ENCODE assay signal across 11 cellular contexts in the genomic region with DNA sequence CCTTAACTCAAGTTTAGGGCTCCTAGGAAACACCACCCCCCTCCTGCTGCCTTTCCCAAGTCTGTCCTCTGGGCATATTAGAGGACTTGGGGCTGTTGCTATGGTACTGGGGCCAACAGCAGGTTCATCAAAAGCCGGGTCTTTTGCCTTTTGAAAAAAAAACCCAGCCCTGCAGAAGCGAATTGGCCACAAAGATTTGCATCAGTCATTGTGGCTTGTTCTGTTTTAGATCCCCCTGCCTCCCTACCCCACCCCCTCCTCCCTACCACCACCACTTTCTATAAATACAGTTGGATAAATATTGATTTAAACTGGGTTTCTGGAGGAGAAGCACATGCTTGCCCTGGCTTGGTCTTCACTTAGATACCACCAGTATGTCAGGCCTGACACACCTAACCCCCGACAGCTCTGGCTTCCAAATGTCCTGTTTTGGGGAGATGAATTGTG. TPM values are rescaled to one million over a fixed set of nuclear protein-coding genes. Genes with fewer than 3 reads are reported as not detected.
DNase-seq lines count a peak whose midpoint lies in the region; ATAC-seq, FAIRE-seq and TF ChIP-seq lines count a peak whose summit lies in the region.
"Had no signal": no experiment of that assay in that cellular context is flagged by ENCODE, and none has a peak within 500 bp of the region (broad histone marks: within the 10 kb centered on the region; RNA-seq: fewer than 3 reads in every experiment).

No MANE protein-coding gene starts in this region.

- in situ Hi-C loops in KBM-7 (cut with MboI; ENCODE audit: low pct_unique_long_range_greater_than_20kb, low sequenced_read_pairs), result no loop called here

- H3K36me3 ChIP-seq in body of pancreas (replicated peaks in 1 of 2; ENCODE audit: insufficient read depth in 1 of 2, low read depth in 2 of 2), result no peaks in the 10 kb centered on the region
- H3K36me3 ChIP-seq: tibial nerve had no signal

- intact Hi-C loops in body of pancreas (cut with DNase I), result no loop called here

- CTCF ChIA-PET in AG04450 (lab: Charles Lee), result interaction anchor here (0.7 kb wide), 1 partner anchor 65 kb away, joined by 3 read pairs; no protein-coding TSS in a partner anchor

- H3K4me3 ChIP-seq in AG04450 (ENCODE audit: low read depth, low read length), result no peak overlapping the region
- no peak overlapping the region for H3K4me3 ChIP-seq in body of pancreas
- H3K4me3 ChIP-seq: tibial nerve had no signal

- H3K27ac ChIP-seq in AG04450 (ENCODE audit: low read depth, low read length) (no peak overlapping the region), body of pancreas (peak overlapping the region in 3 of 4 donors; percentile 57 to 66 (median 58))

- POLR2A ChIA-PET in AG04450 (lab: Yijun Ruan, JAX), result interaction anchor here (0.7 kb wide), 1 partner anchor 167 kb away, joined by 5 read pairs; no protein-coding TSS in a partner anchor

- WGBS in body of pancreas, 2 donors, result 17 to 44% methylated on average over 3 of the region's 3 CpGs

- peaks cover 64% of the 10 kb centered on the region for H3K4me1 ChIP-seq in body of pancreas

- DNase-seq in AG04450 (ENCODE audit: low read depth, low spot score), result peak; percentile 23
- no peak for DNase-seq in GM18507 (ENCODE audit: extremely low spot score, insufficient read length, low read depth)
- DNase-seq in KBM-7, result peak; percentile 68
- DNase-seq in body of pancreas, result peak in 3 of 4 donors; percentile 39 to 59 (median 40)
- DNase-seq in stimulated activated CD4-positive, alpha-beta T cell treated with anti-CD3 and anti-CD28 coated beads, Interleukin-2, amount 100 ng/mL, for 24 hours, result no peak
- DNase-seq in NK-92 (lab: John Stamatoyannopoulos, UW; ENCODE audit: unreplicated experiment), result no peak
- DNase-seq: COR-L47; stimulated activated CD4-positive, alpha-beta T cell treated with anti-CD3 and anti-CD28 coated beads, Interleukin-12 subunit alpha, Interleukin-12 subunit beta, amount 100 ng/mL, for 4 hours had no signal

- TF ChIP-seq CTCF in AG04450 (IDR thresholded peaks at IDR 0.05; ENCODE audit: low read depth, low read length) (no peak), body of pancreas (IDR thresholded peaks at IDR 0.05) (no peak)

- FAIRE-seq in GM18507 (lab: Jason Lieb, UNC), result peak; percentile 41

- no peak for TF ChIP-seq POLR2A in body of pancreas (IDR thresholded peaks at IDR 0.05)

- H3K27me3 ChIP-seq in AG04450 (ENCODE audit: control insufficient read depth, insufficient read depth, low read length) (peaks cover 2% of the 10 kb centered on the region), body of pancreas (no peaks in the 10 kb centered on the region)
- H3K27me3 ChIP-seq: tibial nerve had no signal

- ATAC-seq in body of pancreas (no peak), GM18868 (IDR thresholded peaks at IDR 0.05; ENCODE audit: unreplicated experiment) (no peak), GM19455 (IDR thresholded peaks at IDR 0.05; ENCODE audit: unreplicated experiment) (no peak)

- no peaks in the 10 kb centered on the region; the same call in 1 of the 2 replicates for H3K9me3 ChIP-seq in AG04450 (ENCODE audit: control insufficient read depth, insufficient read depth, low read length)
- no peaks in the 10 kb centered on the region for H3K9me3 ChIP-seq in body of pancreas
- H3K9me3 ChIP-seq: tibial nerve had no signal

RNA-seq across cellular contexts. Expression of a gene that starts 7.0 kb away (rescaled TPM):
- polyA plus RNA-seq in AG04450 (2011; rRNA removed), result 13.7 and 17.3 TPM in 2 replicates
- 12.0 and 13.5 TPM in 2 replicates for polyA minus RNA-seq in AG04450 (2011; rRNA and poly(A)+ RNA removed)
- total RNA-seq in body of pancreas, result 10 to 100 TPM; 14.8 to 24.1 TPM

Comparison
In these comparisons a context has a peak if more than half of its experiments do, and no peak if none do; other contexts are left out.
1. DNase-seq: peak in AG04450 (single experiment), KBM-7 (single experiment) and body of pancreas (3 of 4); none in GM18507 (single experiment), stimulated activated CD4-positive, alpha-beta T cell treated with anti-CD3 and anti-CD28 coated beads, Interleukin-2, amount 100 ng/mL, for 24 hours (0 of 2) and NK-92 (single experiment).